Comparison of ENCODE assay signal across 15 cellular contexts in the genomic region with DNA sequence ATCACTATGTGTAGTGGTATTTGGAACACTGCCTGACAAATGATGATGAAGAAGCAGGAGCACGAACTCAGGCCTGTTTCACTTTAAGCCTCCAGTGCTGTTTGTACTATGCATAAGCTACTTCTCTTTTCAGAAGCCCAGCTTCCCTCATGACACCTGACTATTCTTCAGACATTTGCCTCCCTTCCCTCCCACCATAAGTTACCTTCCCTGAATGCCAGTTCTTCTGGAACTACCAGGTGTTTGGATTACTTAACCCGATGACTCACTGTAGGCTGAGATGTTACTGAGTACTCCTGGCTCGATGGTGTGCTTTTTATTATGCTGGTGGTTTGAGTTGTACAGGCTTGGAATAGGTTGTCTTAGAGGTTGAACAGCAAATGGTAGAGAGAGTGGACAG.
DNase-seq lines count a peak whose midpoint lies in the region; TF ChIP-seq lines count a peak whose summit lies in the region.
"Had no signal": no experiment of that assay in that cellular context is flagged by ENCODE, and none has a peak within 500 bp of the region (broad histone marks: within the 10 kb centered on the region; RNA-seq: fewer than 3 reads in every experiment).

No MANE protein-coding gene starts in this region.

- H3K36me3 ChIP-seq in PC-9 (ENCODE audit: low read depth) = no peaks in the 10 kb centered on the region
- H3K36me3 ChIP-seq in hepatocyte (replicated peaks; ENCODE audit: insufficient read depth, low read depth) = no peaks in the 10 kb centered on the region
- H3K36me3 ChIP-seq: pancreas had no signal

- no peaks in the 10 kb centered on the region for H3K27me3 Mint-ChIP-seq in type B pancreatic cell
- no peaks in the 10 kb centered on the region for H3K27me3 Mint-ChIP-seq in activated CD4-positive, alpha-beta T cell treated with anti-CD3 and anti-CD28 coated beads, Interleukin-2, amount 10 ng/mL, durations not matched to agents 7 days and 5 days
- H3K27me3 Mint-ChIP-seq: activated CD4-positive, alpha-beta memory T cell treated with anti-CD3 and anti-CD28 coated beads for 36 hours; activated T-helper 17 cell treated with anti-CD3 and anti-CD28 coated beads, Interleukin-2, amount 50 U/mL, for 72 hours had no signal

- no peak overlapping the region for H3K4me3 Mint-ChIP-seq in type B pancreatic cell
- no peak overlapping the region for H3K4me3 Mint-ChIP-seq in activated CD4-positive, alpha-beta T cell treated with anti-CD3 and anti-CD28 coated beads, Interleukin-2, amount 10 ng/mL, durations not matched to agents 7 days and 5 days
- H3K4me3 Mint-ChIP-seq: activated CD4-positive, alpha-beta memory T cell treated with anti-CD3 and anti-CD28 coated beads for 36 hours; activated T-helper 17 cell treated with anti-CD3 and anti-CD28 coated beads, Interleukin-2, amount 50 U/mL, for 72 hours had no signal

- H4K20me1 ChIP-seq in PC-9 (ENCODE audit: insufficient read depth) (no peaks in the 10 kb centered on the region), hepatocyte (ENCODE audit: insufficient read depth, poor library complexity, severe bottlenecking) (no peaks in the 10 kb centered on the region)

- H3K9me3 ChIP-seq in PC-9 (ENCODE audit: insufficient read depth, low read depth) (no peaks in the 10 kb centered on the region), hepatocyte (ENCODE audit: low read depth) (no peaks in the 10 kb centered on the region)
- H3K9me3 ChIP-seq: pancreas had no signal

- WGBS in hepatocyte (ENCODE audit: low lambda C conversion rate, missing lambda C conversion rate) = 53% methylated on average over 3 of the region's 3 CpGs

- H3K79me2 ChIP-seq in PC-9 (ENCODE audit: low read depth) (no peaks in the 10 kb centered on the region), hepatocyte (no peaks in the 10 kb centered on the region)

- peak overlapping the region; percentile 27; the same call in 1 of the 2 replicates for H3K4me2 ChIP-seq in PC-9
- H3K4me2 ChIP-seq in hepatocyte = no peak overlapping the region

- POLR2A ChIA-PET in PC-9 (lab: Charles Lee; ENCODE audit: unreplicated experiment) = no interaction called here
- POLR2A ChIA-PET in activated CD4-positive, alpha-beta T cell treated with anti-CD3 and anti-CD28 coated beads, Interleukin-2, amount 10 ng/mL, durations not matched to agents 7 days and 5 days (lab: Charles Lee) = no interaction called here

- H3K9me2 ChIP-seq in PC-9 (ENCODE audit: insufficient read depth) (no peaks in the 10 kb centered on the region), hepatocyte (replicated peaks; ENCODE audit: insufficient read depth) (no peaks in the 10 kb centered on the region)

- no peaks in the 10 kb centered on the region for H3K9me3 Mint-ChIP-seq in type B pancreatic cell
- peaks cover 5% of the 10 kb centered on the region for H3K9me3 Mint-ChIP-seq in activated CD4-positive, alpha-beta T cell treated with anti-CD3 and anti-CD28 coated beads, Interleukin-2, amount 10 ng/mL, durations not matched to agents 7 days and 5 days

- H3K27me3 ChIP-seq in PC-9 (ENCODE audit: insufficient read depth, low read depth) (no peaks in the 10 kb centered on the region), hepatocyte (no peaks in the 10 kb centered on the region)
- H3K27me3 ChIP-seq: pancreas had no signal

- H3F3A ChIP-seq in PC-9 (ENCODE audit: insufficient read depth, low read depth) = no peaks in the 10 kb centered on the region

- CTCF ChIA-PET in PC-9 (lab: Charles Lee) = no interaction called here
- CTCF ChIA-PET in activated CD4-positive, alpha-beta T cell treated with anti-CD3 and anti-CD28 coated beads, Interleukin-2, amount 10 ng/mL, durations not matched to agents 7 days and 5 days (lab: Charles Lee) = no interaction called here

- H3K27ac ChIP-seq in PC-9 = no peak overlapping the region
- H3K27ac ChIP-seq in hepatocyte = no peak overlapping the region
- H3K27ac ChIP-seq: pancreas had no signal

- BruUV-seq in PC-9 (replicated peaks; lab: Mats Ljungman, UMichigan) = no TSS peak

- H2AFZ ChIP-seq in PC-9 = no peak overlapping the region
- H2AFZ ChIP-seq in hepatocyte = no peak overlapping the region

- H3K4me3 ChIP-seq in PC-9 (no peak overlapping the region), hepatocyte (no peak overlapping the region)
- H3K4me3 ChIP-seq: pancreas had no signal

- TF ChIP-seq CTCF in PC-9 (conservative IDR thresholded peaks at IDR 0.05) = no peak
- no peak for TF ChIP-seq CTCF in hepatocyte (IDR thresholded peaks at IDR 0.05; ENCODE audit: poor library complexity)
- TF ChIP-seq CTCF in type B pancreatic cell (conservative IDR thresholded peaks at IDR 0.05) = no peak

- peaks cover 30% of the 10 kb centered on the region for H3K4me1 Mint-ChIP-seq in type B pancreatic cell (ENCODE audit: unreplicated experiment)
- H3K4me1 Mint-ChIP-seq in activated CD4-positive, alpha-beta T cell treated with anti-CD3 and anti-CD28 coated beads, Interleukin-2, amount 10 ng/mL, durations not matched to agents 7 days and 5 days = no peaks in the 10 kb centered on the region
- H3K4me1 Mint-ChIP-seq: activated T-helper 17 cell treated with anti-CD3 and anti-CD28 coated beads, Interleukin-2, amount 50 U/mL, for 72 hours had no signal

- H3K36me3 Mint-ChIP-seq in type B pancreatic cell = no peaks in the 10 kb centered on the region
- no peaks in the 10 kb centered on the region for H3K36me3 Mint-ChIP-seq in activated CD4-positive, alpha-beta T cell treated with anti-CD3 and anti-CD28 coated beads, Interleukin-2, amount 10 ng/mL, durations not matched to agents 7 days and 5 days (ENCODE audit: low read depth)
- H3K36me3 Mint-ChIP-seq: activated CD4-positive, alpha-beta memory T cell treated with anti-CD3 and anti-CD28 coated beads for 36 hours had no signal

- H3K27ac Mint-ChIP-seq in type B pancreatic cell = peak overlapping the region; percentile 6
- H3K27ac Mint-ChIP-seq in activated CD4-positive, alpha-beta T cell treated with anti-CD3 and anti-CD28 coated beads, Interleukin-2, amount 10 ng/mL, durations not matched to agents 7 days and 5 days = no peak overlapping the region
- H3K27ac Mint-ChIP-seq: activated CD4-positive, alpha-beta memory T cell treated with anti-CD3 and anti-CD28 coated beads for 36 hours; activated T-helper 17 cell treated with anti-CD3 and anti-CD28 coated beads, Interleukin-2, amount 50 U/mL, for 72 hours had no signal

- H3K4me1 ChIP-seq in PC-9 (replicated peaks; ENCODE audit: insufficient read depth) (peaks cover 10% of the 10 kb centered on the region), hepatocyte (ENCODE audit: insufficient read depth) (no peaks in the 10 kb centered on the region)
- H3K4me1 ChIP-seq: pancreas had no signal

- DNase-seq in NCI-H2196 treated with DMSO at 0.1 percent for 48 hours (lab: John Stamatoyannopoulos, UW; ENCODE audit: unreplicated experiment) (peak; percentile 11), NCI-H2196 (lab: John Stamatoyannopoulos, UW; ENCODE audit: unreplicated experiment) (no peak), PC-9 (peak; percentile 35 to 78), hepatocyte (ENCODE audit: low spot score) (peak; percentile 54), type B pancreatic cell (ENCODE audit: extremely low spot score, unreplicated experiment) (no peak), NCI-H446 (lab: John Stamatoyannopoulos, UW) (no peak), NCI-H146 (lab: John Stamatoyannopoulos, UW) (no peak)
- no peak for DNase-seq in activated CD4-positive, alpha-beta T cell treated with anti-CD3 and anti-CD28 coated beads, Interleukin-2, amount 10 ng/mL, durations not matched to agents 7 days and 5 days
- DNase-seq: activated CD4-positive, alpha-beta memory T cell treated with anti-CD3 and anti-CD28 coated beads for 36 hours; aorta; dermis blood vessel endothelial cell; midbrain; NCI-H1105 treated with DMSO at 0.1 percent for 48 hours; pancreas had no signal

- intact Hi-C loops in PC-9 (cut with micrococcal nuclease; ENCODE audit: unreplicated experiment) = no loop called here

Comparison
In these comparisons a context has a peak if more than half of its experiments do, and no peak if none do; other contexts are left out.
1. DNase-seq: peak in NCI-H2196 treated with DMSO at 0.1 percent for 48 hours (single experiment), PC-9 (2 of 2) and hepatocyte (single experiment); none in NCI-H2196 (single experiment), type B pancreatic cell (single experiment), NCI-H446 (0 of 2), activated CD4-positive, alpha-beta T cell treated with anti-CD3 and anti-CD28 coated beads, Interleukin-2, amount 10 ng/mL, durations not matched to agents 7 days and 5 days (single experiment) and NCI-H146 (single experiment).